ENCODE assay signal across 22 cellular contexts in the genomic region with DNA sequence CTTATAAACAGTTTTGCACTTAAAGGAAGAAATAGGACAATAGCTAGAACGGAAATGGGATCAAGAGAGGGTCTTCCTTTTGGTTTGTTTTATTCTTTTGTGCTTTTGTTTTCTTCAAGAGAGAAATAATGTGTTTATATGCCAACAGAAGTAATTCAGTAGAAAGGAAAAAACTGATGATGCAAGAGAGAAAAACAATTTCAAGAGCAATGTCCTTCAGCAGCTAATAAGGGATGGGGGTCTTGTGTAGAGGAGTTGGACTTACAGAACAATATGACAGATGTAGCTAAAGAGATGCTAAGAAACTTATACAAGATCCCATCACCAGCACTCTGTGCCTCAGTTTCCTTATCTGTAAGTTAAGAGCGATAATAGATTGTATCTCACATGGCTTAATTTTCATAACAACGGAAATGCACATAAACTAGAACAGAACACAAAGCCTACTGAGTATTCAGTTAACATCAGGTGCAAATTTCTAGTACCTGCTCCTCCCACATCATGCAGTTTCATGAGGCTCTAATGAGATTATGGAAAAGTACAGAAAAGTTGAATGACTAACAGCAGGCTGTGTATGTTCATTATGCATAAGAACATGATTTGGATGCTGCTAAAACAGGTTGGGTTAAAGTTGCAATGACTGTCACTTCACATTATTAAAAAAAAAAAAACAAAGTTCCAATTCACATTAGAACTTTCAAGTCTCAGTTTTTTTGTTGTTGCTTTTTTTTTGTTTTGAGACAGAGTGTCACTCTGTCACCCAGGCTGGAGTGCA. TPM values are rescaled to one million over a fixed set of nuclear protein-coding genes. Genes with fewer than 3 reads are reported as not detected.
DNase-seq lines count a peak whose midpoint lies in the region; ATAC-seq, FAIRE-seq and TF ChIP-seq lines count a peak whose summit lies in the region.
"Had no signal": no experiment of that assay in that cellular context is flagged by ENCODE, and none has a peak within 500 bp of the region (broad histone marks: within the 10 kb centered on the region; RNA-seq: fewer than 3 reads in every experiment).

No MANE protein-coding gene starts in this region.

- peak; percentile 67 for ATAC-seq in activated CD8-positive, alpha-beta T cell treated with anti-CD3 and anti-CD28 coated beads for 36 hours
- no peak for ATAC-seq in activated CD8-positive, alpha-beta T cell treated with anti-CD3 and anti-CD28 coated beads, Interleukin-2, amount 10 ng/mL, durations not matched to agents 7 days and 5 days
- ATAC-seq in T-helper 17 cell (no peak), HG02884 (IDR thresholded peaks at IDR 0.05; ENCODE audit: unreplicated experiment) (no peak), GM21786 (IDR thresholded peaks at IDR 0.05; ENCODE audit: unreplicated experiment) (no peak)
- no peak for ATAC-seq in effector memory CD8-positive, alpha-beta T cell (replicated peaks)
- ATAC-seq: PC-3 had no signal

- TF ChIP-seq CTCF in activated CD8-positive, alpha-beta T cell treated with anti-CD3 and anti-CD28 coated beads for 36 hours (IDR thresholded peaks at IDR 0.05): no peak
- TF ChIP-seq CTCF in tibial artery (IDR thresholded peaks at IDR 0.05): no peak

- FAIRE-seq in GM12892 (lab: Jason Lieb, UNC): peak; percentile 9
- FAIRE-seq: GM18507 had no signal

- peaks cover 72% of the 10 kb centered on the region for H3K4me1 Mint-ChIP-seq in activated CD8-positive, alpha-beta T cell treated with anti-CD3 and anti-CD28 coated beads for 36 hours (ENCODE audit: low read depth)
- H3K4me1 Mint-ChIP-seq in activated CD8-positive, alpha-beta T cell treated with anti-CD3 and anti-CD28 coated beads, Interleukin-2, amount 10 ng/mL, durations not matched to agents 7 days and 5 days (ENCODE audit: low read depth): peaks cover 29% of the 10 kb centered on the region
- peaks cover 52% of the 10 kb centered on the region for H3K4me1 Mint-ChIP-seq in T-helper 17 cell
- H3K4me1 Mint-ChIP-seq in effector memory CD8-positive, alpha-beta T cell (ENCODE audit: low read depth in 2 of 2): peaks cover 44 to 72% of the 10 kb centered on the region in 2 donors

- POLR2A ChIA-PET in activated CD8-positive, alpha-beta T cell treated with anti-CD3 and anti-CD28 coated beads for 36 hours (lab: Charles Lee): interaction anchor here (1.4 kb wide), 1 partner anchor 51 kb away, joined by 3 read pairs; no protein-coding TSS in a partner anchor
- POLR2A ChIA-PET in activated CD8-positive, alpha-beta T cell treated with anti-CD3 and anti-CD28 coated beads, Interleukin-2, amount 10 ng/mL, durations not matched to agents 7 days and 5 days (lab: Charles Lee): no interaction called here

- H3K27me3 ChIP-seq in tibial artery: no peaks in the 10 kb centered on the region
- H3K27me3 ChIP-seq: MG63 had no signal

- peak overlapping the region; percentile 60 for H3K27ac Mint-ChIP-seq in activated CD8-positive, alpha-beta T cell treated with anti-CD3 and anti-CD28 coated beads for 36 hours
- no peak overlapping the region for H3K27ac Mint-ChIP-seq in activated CD8-positive, alpha-beta T cell treated with anti-CD3 and anti-CD28 coated beads, Interleukin-2, amount 10 ng/mL, durations not matched to agents 7 days and 5 days
- H3K27ac Mint-ChIP-seq in T-helper 17 cell: peak overlapping the region; percentile 56
- peak overlapping the region; percentile 35 to 47 for H3K27ac Mint-ChIP-seq in effector memory CD8-positive, alpha-beta T cell
- H3K27ac Mint-ChIP-seq: HFFc6 had no signal

- TF ChIP-seq POLR2A in GM12892 (IDR thresholded peaks at IDR 0.05; ENCODE audit: low read depth, low read length): no peak

- CTCF ChIA-PET in activated CD8-positive, alpha-beta T cell treated with anti-CD3 and anti-CD28 coated beads for 36 hours (lab: Charles Lee): interaction anchor here (1.6 kb wide), 1 partner anchor 12 kb away, joined by 6 read pairs; no protein-coding TSS in a partner anchor
- CTCF ChIA-PET in activated CD8-positive, alpha-beta T cell treated with anti-CD3 and anti-CD28 coated beads, Interleukin-2, amount 10 ng/mL, durations not matched to agents 7 days and 5 days (lab: Charles Lee): interaction anchor here (1.7 kb wide), 1 partner anchor 32 kb away, joined by 4 read pairs; no protein-coding TSS in a partner anchor

- no peaks in the 10 kb centered on the region for H3K27me3 Mint-ChIP-seq in activated CD8-positive, alpha-beta T cell treated with anti-CD3 and anti-CD28 coated beads for 36 hours
- H3K27me3 Mint-ChIP-seq in activated CD8-positive, alpha-beta T cell treated with anti-CD3 and anti-CD28 coated beads, Interleukin-2, amount 10 ng/mL, durations not matched to agents 7 days and 5 days (ENCODE audit: low read depth): no peaks in the 10 kb centered on the region
- H3K27me3 Mint-ChIP-seq in T-helper 17 cell: no peaks in the 10 kb centered on the region
- H3K27me3 Mint-ChIP-seq in effector memory CD8-positive, alpha-beta T cell: no peaks in the 10 kb centered on the region

- DNase-seq in activated CD8-positive, alpha-beta T cell treated with anti-CD3 and anti-CD28 coated beads for 36 hours: no peak
- no peak for DNase-seq in activated CD8-positive, alpha-beta T cell treated with anti-CD3 and anti-CD28 coated beads, Interleukin-2, amount 10 ng/mL, durations not matched to agents 7 days and 5 days
- DNase-seq in GM12892 (ENCODE audit: insufficient read length) (no peak), T-helper 17 cell (no peak), tibial artery (no peak)
- no peak for DNase-seq in effector memory CD8-positive, alpha-beta T cell
- DNase-seq: Caco-2, DMS53, HFFc6, MG63, NCI-H1092 treated with DMSO at 0.1 percent for 48 hours, NCI-H1694, NCI-H2107, NCI-H345, NCI-H526 treated with DMSO at 0.1 percent for 48 hours, PC-3 had no signal

- H3K9me3 Mint-ChIP-seq in activated CD8-positive, alpha-beta T cell treated with anti-CD3 and anti-CD28 coated beads for 36 hours: no peaks in the 10 kb centered on the region
- no peaks in the 10 kb centered on the region for H3K9me3 Mint-ChIP-seq in activated CD8-positive, alpha-beta T cell treated with anti-CD3 and anti-CD28 coated beads, Interleukin-2, amount 10 ng/mL, durations not matched to agents 7 days and 5 days (ENCODE audit: insufficient read depth)
- H3K9me3 Mint-ChIP-seq in effector memory CD8-positive, alpha-beta T cell: no peaks in the 10 kb centered on the region
- H3K9me3 Mint-ChIP-seq: HFFc6 had no signal

- peaks cover 0 to 54% (median 3%) of the 10 kb centered on the region in 4 donors for H3K4me1 ChIP-seq in tibial artery
- H3K4me1 ChIP-seq: Caco-2 had no signal

- no peaks in the 10 kb centered on the region for H3K9me3 ChIP-seq in T-helper 17 cell (ENCODE audit: control insufficient read depth, low read length, poor library complexity, severe bottlenecking)
- no peaks in the 10 kb centered on the region for H3K9me3 ChIP-seq in tibial artery
- H3K9me3 ChIP-seq: Caco-2, MG63 had no signal

- intact Hi-C loops in activated CD8-positive, alpha-beta T cell treated with anti-CD3 and anti-CD28 coated beads for 36 hours (cut with micrococcal nuclease): no loop called here
- intact Hi-C loops in tibial artery (cut with DNase I; ENCODE audit: low total_unique reads): no loop called here

- H3K36me3 Mint-ChIP-seq in activated CD8-positive, alpha-beta T cell treated with anti-CD3 and anti-CD28 coated beads for 36 hours (ENCODE audit: low read depth): peaks cover 10% of the 10 kb centered on the region
- peaks cover 18% of the 10 kb centered on the region for H3K36me3 Mint-ChIP-seq in activated CD8-positive, alpha-beta T cell treated with anti-CD3 and anti-CD28 coated beads, Interleukin-2, amount 10 ng/mL, durations not matched to agents 7 days and 5 days (ENCODE audit: low read depth)
- no peaks in the 10 kb centered on the region for H3K36me3 Mint-ChIP-seq in T-helper 17 cell (ENCODE audit: low read depth)
- peaks cover 22% of the 10 kb centered on the region for H3K36me3 Mint-ChIP-seq in effector memory CD8-positive, alpha-beta T cell (ENCODE audit: insufficient read depth)

- H3K36me3 ChIP-seq in tibial artery: no peaks in the 10 kb centered on the region
- H3K36me3 ChIP-seq: MG63 had no signal

- no peak overlapping the region for H3K27ac ChIP-seq in tibial artery
- H3K27ac ChIP-seq: C4-2B, HL-60, KMS-11 had no signal

- H3K4me3 Mint-ChIP-seq in activated CD8-positive, alpha-beta T cell treated with anti-CD3 and anti-CD28 coated beads for 36 hours: no peak overlapping the region
- no peak overlapping the region for H3K4me3 Mint-ChIP-seq in activated CD8-positive, alpha-beta T cell treated with anti-CD3 and anti-CD28 coated beads, Interleukin-2, amount 10 ng/mL, durations not matched to agents 7 days and 5 days
- no peak overlapping the region for H3K4me3 Mint-ChIP-seq in T-helper 17 cell
- no peak overlapping the region for H3K4me3 Mint-ChIP-seq in effector memory CD8-positive, alpha-beta T cell
- H3K4me3 Mint-ChIP-seq: HFFc6 had no signal

- H3K4me3 ChIP-seq in tibial artery: no peak overlapping the region
- H3K4me3 ChIP-seq: MG63 had no signal

RNA-seq across cellular contexts. Expression of gene HERPUD2, which starts 17.2 kb away (rescaled TPM):
- 10 to 100 TPM; 24.9 to 25.0 TPM for total RNA-seq in activated CD8-positive, alpha-beta T cell treated with anti-CD3 and anti-CD28 coated beads for 36 hours
- total RNA-seq in activated CD8-positive, alpha-beta T cell treated with anti-CD3 and anti-CD28 coated beads, Interleukin-2, amount 10 ng/mL, durations not matched to agents 7 days and 5 days: 10 to 100 TPM; 30.4 to 31.3 TPM
- 11.2 TPM for polyA plus RNA-seq in GM12892 (2012; ENCODE audit: missing spikeins)
- 100 to 1,000 TPM in 1 of 2 donors, 10 to 100 TPM in 1; 98.3 to 101 TPM for total RNA-seq in T-helper 17 cell
